In the genomic region with DNA sequence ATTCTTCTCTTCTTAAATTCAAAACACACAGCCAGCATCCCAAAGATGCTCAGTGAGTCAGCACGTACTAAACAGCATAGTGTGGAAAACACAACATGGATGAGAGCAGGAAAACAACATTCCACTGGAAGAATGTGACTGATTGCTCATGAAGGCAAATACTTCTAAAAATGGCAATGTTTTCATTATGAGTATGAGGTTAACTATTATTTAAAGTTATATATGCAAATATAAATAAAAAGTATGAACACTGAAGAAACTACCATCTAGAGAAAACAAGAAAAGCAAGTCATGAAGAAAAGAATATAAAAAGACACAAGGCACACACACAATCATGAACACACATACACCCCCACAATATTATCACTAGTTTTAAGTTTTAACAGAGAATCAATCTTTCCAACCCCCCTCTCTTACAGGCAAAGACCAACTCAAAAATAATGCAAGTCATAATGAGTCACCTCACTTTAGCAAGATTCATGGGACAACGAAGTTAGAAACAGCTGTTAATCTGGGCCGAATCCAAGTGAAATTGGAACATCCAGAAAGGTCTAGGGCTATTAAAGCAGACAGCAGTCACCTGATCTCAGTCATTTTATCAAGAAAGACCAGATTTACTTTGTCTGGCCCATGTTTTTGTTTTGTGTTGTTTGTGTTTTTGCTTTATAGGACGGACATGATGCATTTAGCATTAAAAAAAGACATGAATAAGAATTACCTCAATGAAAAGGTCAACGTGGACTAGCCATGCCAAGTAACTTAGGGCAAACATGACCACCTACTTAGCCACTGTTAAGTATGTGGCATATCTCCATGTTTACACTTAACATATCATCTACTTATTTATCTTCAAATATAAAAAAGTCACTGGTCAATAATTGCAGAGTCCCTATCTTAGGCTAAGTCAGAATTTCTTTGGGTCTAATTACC, we compare ENCODE assay signal across 1 cellular context.
TF ChIP-seq lines count a peak whose summit lies in the region.

No MANE protein-coding gene starts in this region.

TF ChIP-seq in SK-N-SH, 30 proteins besides CTCF, POLR2A, EP300 and RAD21 (continued from another document):
- TF ChIP-seq REST (IDR thresholded peaks at IDR 0.05; ENCODE audit: low read depth, low read length), result no peak
- no peak for TF ChIP-seq GATA2 (CRISPR knock-in tag; IDR thresholded peaks at IDR 0.05)
- peak; percentile 45; the same call in 1 of the 2 replicates for TF ChIP-seq USF1 (IDR thresholded peaks at IDR 0.05; ENCODE audit: borderline replicate concordance, low read depth)
- TF ChIP-seq RXRA (IDR thresholded peaks at IDR 0.05; ENCODE audit: borderline replicate concordance, low read depth), result peak; percentile 79
- no peak for TF ChIP-seq USF2 (IDR thresholded peaks at IDR 0.05; ENCODE audit: borderline replicate concordance, low read depth, low read length)
- peak; percentile 93 for TF ChIP-seq FOSL2 (IDR thresholded peaks at IDR 0.05; ENCODE audit: borderline replicate concordance, low read depth)
- peak; percentile 62; the same call in 1 of the 2 replicates for TF ChIP-seq FOXM1 (IDR thresholded peaks at IDR 0.05; ENCODE audit: low read depth)
- TF ChIP-seq MEF2A (IDR thresholded peaks at IDR 0.05; ENCODE audit: borderline replicate concordance, low read depth), result peak; percentile 62
- TF ChIP-seq, protein P1, sequence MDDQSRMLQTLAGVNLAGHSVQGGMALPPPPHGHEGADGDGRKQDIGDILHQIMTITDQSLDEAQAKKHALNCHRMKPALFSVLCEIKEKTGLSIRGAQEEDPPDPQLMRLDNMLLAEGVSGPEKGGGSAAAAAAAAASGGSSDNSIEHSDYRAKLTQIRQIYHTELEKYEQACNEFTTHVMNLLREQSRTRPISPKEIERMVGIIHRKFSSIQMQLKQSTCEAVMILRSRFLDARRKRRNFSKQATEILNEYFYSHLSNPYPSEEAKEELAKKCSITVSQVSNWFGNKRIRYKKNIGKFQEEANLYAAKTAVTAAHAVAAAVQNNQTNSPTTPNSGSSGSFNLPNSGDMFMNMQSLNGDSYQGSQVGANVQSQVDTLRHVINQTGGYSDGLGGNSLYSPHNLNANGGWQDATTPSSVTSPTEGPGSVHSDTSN (IDR thresholded peaks at IDR 0.05), result peak; percentile 95
- TF ChIP-seq FOXJ3 (CRISPR knock-in tag; IDR thresholded peaks at IDR 0.05), result no peak
- no peak for TF ChIP-seq GABPA (IDR thresholded peaks at IDR 0.05; ENCODE audit: low read depth)
- TF ChIP-seq TCF12 (IDR thresholded peaks at IDR 0.05), result peak; percentile 97
